17 cellular contexts compared by ENCODE assay signal in genomic region chr14:104213301-104214034, GRCh38.
A peak's percentile ranks its signal among the peaks of the same experiment; 100 is the strongest.
DNase-seq lines count a peak whose midpoint lies in the region; ATAC-seq, FAIRE-seq and TF ChIP-seq lines count a peak whose summit lies in the region.
"Had no signal": no experiment of that assay in that cellular context is flagged by ENCODE, and none has a peak within 500 bp of the region (broad histone marks: within the 10 kb centered on the region; RNA-seq: fewer than 3 reads in every experiment).

No MANE protein-coding gene starts in this region.

- DNase-seq in left ventricle myocardium superior: peak; percentile 13
- DNase-seq in left cardiac atrium: no peak
- peak; percentile 3 for DNase-seq in glutamatergic neuron
- DNase-seq in mucosa of descending colon: peak in 2 of 3 donors; percentile 18 to 26
- peak; percentile 1 for DNase-seq in retina
- DNase-seq in H54 (ENCODE audit: insufficient read length, low spot score): no peak
- no peak for DNase-seq in NCI-H2107 treated with DMSO at 0.1 percent for 48 hours (lab: John Stamatoyannopoulos, UW; ENCODE audit: unreplicated experiment)
- DNase-seq: Calu3; CD8-positive, alpha-beta T cell; DMS79 treated with DMSO at 0.1 percent for 48 hours; HCEC 1CT; IMR-90 had no signal

- peaks cover 4% of the 10 kb centered on the region for H3K9me3 Mint-ChIP-seq in glutamatergic neuron (ENCODE audit: unreplicated experiment)
- H3K9me3 Mint-ChIP-seq: CD8-positive, alpha-beta T cell had no signal

- FAIRE-seq in H54 (lab: Jason Lieb, UNC): no peak
- FAIRE-seq: GM12878, GM19239 had no signal

- H3K4me1 ChIP-seq in mucosa of descending colon (ENCODE audit: low read depth): no peaks in the 10 kb centered on the region

- intact Hi-C loops in left ventricle myocardium superior (cut with micrococcal nuclease) (no loop called here), left cardiac atrium (cut with DNase I) (no loop called here), mucosa of descending colon (cut with DNase I, micrococcal nuclease) (no loop called here)

- TF ChIP-seq CTCF in glutamatergic neuron (IDR thresholded peaks at IDR 0.05; ENCODE audit: partially characterized antibody, unreplicated experiment): no peak
- no peak for TF ChIP-seq CTCF in mucosa of descending colon (IDR thresholded peaks at IDR 0.05)

- no peak for TF ChIP-seq POLR2A in H54 (IDR thresholded peaks at IDR 0.05; ENCODE audit: low read depth, low read length)

- peak overlapping the region; percentile 43 for H3K27ac Mint-ChIP-seq in glutamatergic neuron (ENCODE audit: unreplicated experiment)
- H3K27ac Mint-ChIP-seq: B cell; CD8-positive, alpha-beta T cell had no signal

- H3K4me3 Mint-ChIP-seq in glutamatergic neuron (ENCODE audit: unreplicated experiment): no peak overlapping the region
- H3K4me3 Mint-ChIP-seq: B cell; CD8-positive, alpha-beta T cell had no signal

- no peaks in the 10 kb centered on the region for H3K36me3 Mint-ChIP-seq in glutamatergic neuron (ENCODE audit: unreplicated experiment)
- H3K36me3 Mint-ChIP-seq: CD8-positive, alpha-beta T cell had no signal

- H3K9me3 ChIP-seq in mucosa of descending colon: no peaks in the 10 kb centered on the region
- H3K9me3 ChIP-seq: BLaER1 treated with 17β-estradiol and CSF1 and Interleukin-3, amounts not matched to agents 10 nM and 100 nM had no signal

- H3K4me3 ChIP-seq in mucosa of descending colon: no peak overlapping the region
- H3K4me3 ChIP-seq: BLaER1 treated with 17β-estradiol and CSF1 and Interleukin-3, amounts not matched to agents 10 nM and 100 nM; GM12878 had no signal

- no peaks in the 10 kb centered on the region for H3K36me3 ChIP-seq in mucosa of descending colon (ENCODE audit: low read depth)
- H3K36me3 ChIP-seq: BLaER1 treated with 17β-estradiol and CSF1 and Interleukin-3, amounts not matched to agents 10 nM and 100 nM had no signal

- H3K4me1 Mint-ChIP-seq in glutamatergic neuron (ENCODE audit: low read depth, unreplicated experiment): peaks cover 3% of the 10 kb centered on the region
- H3K4me1 Mint-ChIP-seq: B cell had no signal

- H3K27me3 Mint-ChIP-seq in glutamatergic neuron (ENCODE audit: unreplicated experiment): peaks cover 13% of the 10 kb centered on the region

- ATAC-seq in left ventricle myocardium superior: no peak
- no peak for ATAC-seq in left cardiac atrium
- no peak for ATAC-seq in mucosa of descending colon
- no peak for ATAC-seq in GM18858 (IDR thresholded peaks at IDR 0.05; ENCODE audit: unreplicated experiment)
- ATAC-seq: CD8-positive, alpha-beta T cell; GM12878 had no signal

Comparison
In these comparisons a context has a peak if more than half of its experiments do, and no peak if none do; other contexts are left out.
1. DNase-seq: peak in left ventricle myocardium superior (single experiment), glutamatergic neuron (single experiment), mucosa of descending colon (2 of 3) and retina (single experiment); none in left cardiac atrium (single experiment), H54 (single experiment) and NCI-H2107 treated with DMSO at 0.1 percent for 48 hours (single experiment).